1 cellular context compared by ENCODE assay signal in the genomic region with DNA sequence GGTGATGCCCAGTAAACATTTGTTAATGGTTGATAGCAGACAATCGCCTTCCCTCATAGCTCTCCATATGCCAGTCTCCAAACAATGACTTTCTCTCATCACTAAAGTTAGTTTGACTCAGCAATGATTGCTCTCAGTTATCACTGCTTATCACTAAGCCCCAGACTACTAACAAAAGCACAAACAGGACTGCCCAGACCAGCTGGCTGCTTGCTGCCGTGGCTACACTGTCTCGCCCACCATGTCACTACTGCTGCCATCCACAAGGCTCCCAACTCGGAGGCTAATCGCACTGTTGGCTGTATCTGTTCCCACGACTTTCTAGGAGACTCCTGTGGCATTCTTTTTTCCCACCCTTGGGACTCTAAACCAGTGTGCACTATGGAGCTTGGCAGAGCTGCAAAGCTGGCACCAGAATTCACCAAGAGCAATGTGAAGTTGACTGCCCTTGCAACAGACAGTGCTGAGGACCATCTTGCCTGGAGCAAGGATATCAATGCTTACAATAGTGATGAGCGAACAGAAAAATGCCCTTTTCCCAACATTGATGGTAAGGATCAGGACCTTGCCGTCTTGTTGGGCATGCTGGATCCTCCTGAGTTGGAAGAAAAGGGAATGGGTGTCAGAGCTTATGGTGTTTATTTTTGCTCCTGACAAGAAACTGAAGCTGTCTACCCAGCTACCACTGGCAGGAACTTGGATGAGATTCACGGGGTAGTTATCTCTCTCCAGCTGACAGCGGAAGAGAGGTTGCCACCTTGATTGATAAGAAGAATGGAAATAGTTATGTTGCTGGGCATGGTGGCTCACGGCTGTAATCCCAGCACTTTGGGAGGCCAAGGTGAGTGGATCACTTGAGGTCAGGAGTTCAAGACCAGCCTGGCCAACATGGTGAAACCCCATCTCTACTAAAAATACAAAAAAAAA.
TF ChIP-seq lines count a peak whose summit lies in the region.

No MANE protein-coding gene starts in this region.

TF ChIP-seq in K562, 482 proteins besides CTCF, POLR2A, EP300 and RAD21 (continued from another document):
- TF ChIP-seq, protein P1, sequence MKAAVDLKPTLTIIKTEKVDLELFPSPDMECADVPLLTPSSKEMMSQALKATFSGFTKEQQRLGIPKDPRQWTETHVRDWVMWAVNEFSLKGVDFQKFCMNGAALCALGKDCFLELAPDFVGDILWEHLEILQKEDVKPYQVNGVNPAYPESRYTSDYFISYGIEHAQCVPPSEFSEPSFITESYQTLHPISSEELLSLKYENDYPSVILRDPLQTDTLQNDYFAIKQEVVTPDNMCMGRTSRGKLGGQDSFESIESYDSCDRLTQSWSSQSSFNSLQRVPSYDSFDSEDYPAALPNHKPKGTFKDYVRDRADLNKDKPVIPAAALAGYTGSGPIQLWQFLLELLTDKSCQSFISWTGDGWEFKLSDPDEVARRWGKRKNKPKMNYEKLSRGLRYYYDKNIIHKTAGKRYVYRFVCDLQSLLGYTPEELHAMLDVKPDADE (conservative IDR thresholded peaks at IDR 0.05; ENCODE audit: control insufficient read depth, low read depth, low read length): no peak
- no peak for TF ChIP-seq ZNF384 (IDR thresholded peaks at IDR 0.05; ENCODE audit: low read depth, low read length)
- TF ChIP-seq, protein P2, sequence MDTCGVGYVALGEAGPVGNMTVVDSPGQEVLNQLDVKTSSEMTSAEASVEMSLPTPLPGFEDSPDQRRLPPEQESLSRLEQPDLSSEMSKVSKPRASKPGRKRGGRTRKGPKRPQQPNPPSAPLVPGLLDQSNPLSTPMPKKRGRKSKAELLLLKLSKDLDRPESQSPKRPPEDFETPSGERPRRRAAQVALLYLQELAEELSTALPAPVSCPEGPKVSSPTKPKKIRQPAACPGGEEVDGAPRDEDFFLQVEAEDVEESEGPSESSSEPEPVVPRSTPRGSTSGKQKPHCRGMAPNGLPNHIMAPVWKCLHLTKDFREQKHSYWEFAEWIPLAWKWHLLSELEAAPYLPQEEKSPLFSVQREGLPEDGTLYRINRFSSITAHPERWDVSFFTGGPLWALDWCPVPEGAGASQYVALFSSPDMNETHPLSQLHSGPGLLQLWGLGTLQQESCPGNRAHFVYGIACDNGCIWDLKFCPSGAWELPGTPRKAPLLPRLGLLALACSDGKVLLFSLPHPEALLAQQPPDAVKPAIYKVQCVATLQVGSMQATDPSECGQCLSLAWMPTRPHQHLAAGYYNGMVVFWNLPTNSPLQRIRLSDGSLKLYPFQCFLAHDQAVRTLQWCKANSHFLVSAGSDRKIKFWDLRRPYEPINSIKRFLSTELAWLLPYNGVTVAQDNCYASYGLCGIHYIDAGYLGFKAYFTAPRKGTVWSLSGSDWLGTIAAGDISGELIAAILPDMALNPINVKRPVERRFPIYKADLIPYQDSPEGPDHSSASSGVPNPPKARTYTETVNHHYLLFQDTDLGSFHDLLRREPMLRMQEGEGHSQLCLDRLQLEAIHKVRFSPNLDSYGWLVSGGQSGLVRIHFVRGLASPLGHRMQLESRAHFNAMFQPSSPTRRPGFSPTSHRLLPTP (IDR thresholded peaks at IDR 0.05; ENCODE audit: borderline replicate concordance, extremely low read depth, insufficient read length): no peak
- TF ChIP-seq, protein P3, sequence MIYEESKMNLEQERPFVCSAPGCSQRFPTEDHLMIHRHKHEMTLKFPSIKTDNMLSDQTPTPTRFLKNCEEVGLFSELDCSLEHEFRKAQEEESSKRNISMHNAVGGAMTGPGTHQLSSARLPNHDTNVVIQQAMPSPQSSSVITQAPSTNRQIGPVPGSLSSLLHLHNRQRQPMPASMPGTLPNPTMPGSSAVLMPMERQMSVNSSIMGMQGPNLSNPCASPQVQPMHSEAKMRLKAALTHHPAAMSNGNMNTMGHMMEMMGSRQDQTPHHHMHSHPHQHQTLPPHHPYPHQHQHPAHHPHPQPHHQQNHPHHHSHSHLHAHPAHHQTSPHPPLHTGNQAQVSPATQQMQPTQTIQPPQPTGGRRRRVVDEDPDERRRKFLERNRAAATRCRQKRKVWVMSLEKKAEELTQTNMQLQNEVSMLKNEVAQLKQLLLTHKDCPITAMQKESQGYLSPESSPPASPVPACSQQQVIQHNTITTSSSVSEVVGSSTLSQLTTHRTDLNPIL (CRISPR knock-in tag; IDR thresholded peaks at IDR 0.05): no peak
- TF ChIP-seq DPF2 (IDR thresholded peaks at IDR 0.05): peak; percentile 72
- no peak for TF ChIP-seq POLR2B (IDR thresholded peaks at IDR 0.05; ENCODE audit: low read depth, partially characterized antibody)
- no peak for TF ChIP-seq ZNF75A (CRISPR knock-in tag; IDR thresholded peaks at IDR 0.05)
- no peak for TF ChIP-seq ZNF174 (CRISPR knock-in tag; IDR thresholded peaks at IDR 0.05)
- no peak for TF ChIP-seq BHLHE40 (IDR thresholded peaks at IDR 0.05; ENCODE audit: low read length)
- 0 out of 2 replicates have a peak, but pooled peaks have one; percentile 45 for TF ChIP-seq ZNF316 (IDR thresholded peaks at IDR 0.05)
- TF ChIP-seq, protein P4, sequence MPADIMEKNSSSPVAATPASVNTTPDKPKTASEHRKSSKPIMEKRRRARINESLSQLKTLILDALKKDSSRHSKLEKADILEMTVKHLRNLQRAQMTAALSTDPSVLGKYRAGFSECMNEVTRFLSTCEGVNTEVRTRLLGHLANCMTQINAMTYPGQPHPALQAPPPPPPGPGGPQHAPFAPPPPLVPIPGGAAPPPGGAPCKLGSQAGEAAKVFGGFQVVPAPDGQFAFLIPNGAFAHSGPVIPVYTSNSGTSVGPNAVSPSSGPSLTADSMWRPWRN (IDR thresholded peaks at IDR 0.05; ENCODE audit: low read depth): no peak
- TF ChIP-seq NFRKB (IDR thresholded peaks at IDR 0.05; ENCODE audit: low read depth): no peak
- TF ChIP-seq SREBF1 (IDR thresholded peaks at IDR 0.05; ENCODE audit: borderline replicate concordance, low read depth, low read length): no peak
- TF ChIP-seq, protein P5, sequence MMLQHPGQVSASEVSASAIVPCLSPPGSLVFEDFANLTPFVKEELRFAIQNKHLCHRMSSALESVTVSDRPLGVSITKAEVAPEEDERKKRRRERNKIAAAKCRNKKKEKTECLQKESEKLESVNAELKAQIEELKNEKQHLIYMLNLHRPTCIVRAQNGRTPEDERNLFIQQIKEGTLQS (IDR thresholded peaks at IDR 0.05): no peak
- TF ChIP-seq, protein P5 (CRISPR knock-in tag; conservative IDR thresholded peaks at IDR 0.05): no peak
- no peak for TF ChIP-seq JUN (IDR thresholded peaks at IDR 0.05; ENCODE audit: borderline replicate concordance, low read depth, low read length)
- TF ChIP-seq JUN (CRISPR knock-in tag; IDR thresholded peaks at IDR 0.05; ENCODE audit: borderline replicate concordance): no peak
- TF ChIP-seq NR2F6 (CRISPR knock-in tag; IDR thresholded peaks at IDR 0.05): no peak
- no peak for TF ChIP-seq ZBTB17 (CRISPR knock-in tag; IDR thresholded peaks at IDR 0.05)
TF ChIP-seq in K562: peak in this region for 37.
